ENCODE assay signal across 1 cellular context in the genomic region with DNA sequence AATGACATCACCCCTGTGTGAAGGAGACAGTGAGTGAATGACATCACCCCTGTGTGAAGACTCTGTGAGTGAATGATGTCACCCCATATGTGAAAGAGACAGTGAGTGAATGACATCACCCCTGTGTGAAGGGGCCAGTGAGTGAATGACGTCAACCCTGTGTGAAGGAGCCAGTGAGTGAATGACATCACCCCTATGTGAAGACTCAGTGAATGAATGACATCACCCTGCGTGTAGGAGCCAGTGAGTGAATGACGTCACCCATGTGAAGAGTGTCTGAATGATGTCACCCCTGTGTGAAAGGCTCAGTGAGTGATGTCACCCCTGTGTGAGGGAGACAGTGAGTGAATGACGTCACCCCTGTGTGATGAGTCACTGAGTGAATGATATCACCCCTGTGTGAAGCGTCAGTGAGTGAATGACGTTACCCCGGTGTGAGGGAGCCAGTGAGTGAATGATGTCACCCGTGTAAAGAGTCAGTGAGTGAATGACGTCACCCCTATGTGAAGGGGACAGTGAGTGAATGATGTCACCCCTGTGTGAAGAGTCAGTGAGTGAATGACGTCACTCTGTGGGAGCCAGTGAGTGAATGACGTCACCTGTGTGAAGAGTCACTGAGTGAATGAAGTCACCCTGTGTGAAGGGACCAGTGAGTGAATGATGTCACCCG.
TF ChIP-seq lines count a peak whose summit lies in the region.

No MANE protein-coding gene starts in this region.

TF ChIP-seq in HEK293, 187 proteins besides CTCF, POLR2A, EP300 and RAD21 (continued from another document and continues in another):
- no peak for TF ChIP-seq ZNF843 (tag by site-specific recombination; IDR thresholded peaks at IDR 0.05)
- TF ChIP-seq, protein P1, sequence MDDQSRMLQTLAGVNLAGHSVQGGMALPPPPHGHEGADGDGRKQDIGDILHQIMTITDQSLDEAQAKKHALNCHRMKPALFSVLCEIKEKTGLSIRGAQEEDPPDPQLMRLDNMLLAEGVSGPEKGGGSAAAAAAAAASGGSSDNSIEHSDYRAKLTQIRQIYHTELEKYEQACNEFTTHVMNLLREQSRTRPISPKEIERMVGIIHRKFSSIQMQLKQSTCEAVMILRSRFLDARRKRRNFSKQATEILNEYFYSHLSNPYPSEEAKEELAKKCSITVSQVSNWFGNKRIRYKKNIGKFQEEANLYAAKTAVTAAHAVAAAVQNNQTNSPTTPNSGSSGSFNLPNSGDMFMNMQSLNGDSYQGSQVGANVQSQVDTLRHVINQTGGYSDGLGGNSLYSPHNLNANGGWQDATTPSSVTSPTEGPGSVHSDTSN (CRISPR knock-in tag; IDR thresholded peaks at IDR 0.05) = no peak
- TF ChIP-seq ZNF629 (tag by site-specific recombination; IDR thresholded peaks at IDR 0.05) = peak; percentile 97
- TF ChIP-seq ZNF211 (tag by site-specific recombination; IDR thresholded peaks at IDR 0.05; ENCODE audit: low read depth) = no peak
- TF ChIP-seq, protein P2, sequence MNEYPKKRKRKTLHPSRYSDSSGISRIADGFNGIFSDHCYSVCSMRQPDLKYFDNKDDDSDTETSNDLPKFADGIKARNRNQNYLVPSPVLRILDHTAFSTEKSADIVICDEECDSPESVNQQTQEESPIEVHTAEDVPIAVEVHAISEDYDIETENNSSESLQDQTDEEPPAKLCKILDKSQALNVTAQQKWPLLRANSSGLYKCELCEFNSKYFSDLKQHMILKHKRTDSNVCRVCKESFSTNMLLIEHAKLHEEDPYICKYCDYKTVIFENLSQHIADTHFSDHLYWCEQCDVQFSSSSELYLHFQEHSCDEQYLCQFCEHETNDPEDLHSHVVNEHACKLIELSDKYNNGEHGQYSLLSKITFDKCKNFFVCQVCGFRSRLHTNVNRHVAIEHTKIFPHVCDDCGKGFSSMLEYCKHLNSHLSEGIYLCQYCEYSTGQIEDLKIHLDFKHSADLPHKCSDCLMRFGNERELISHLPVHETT (tag by site-specific recombination; IDR thresholded peaks at IDR 0.05) = peak; percentile 88
- 0 out of 2 replicates have a peak, but pooled peaks have one; percentile 23 for TF ChIP-seq YY2 (tag by site-specific recombination; IDR thresholded peaks at IDR 0.05)
- no peak; the same call in 1 of the 2 replicates for TF ChIP-seq ZNF571 (tag by site-specific recombination; IDR thresholded peaks at IDR 0.05)
- TF ChIP-seq, protein P3, sequence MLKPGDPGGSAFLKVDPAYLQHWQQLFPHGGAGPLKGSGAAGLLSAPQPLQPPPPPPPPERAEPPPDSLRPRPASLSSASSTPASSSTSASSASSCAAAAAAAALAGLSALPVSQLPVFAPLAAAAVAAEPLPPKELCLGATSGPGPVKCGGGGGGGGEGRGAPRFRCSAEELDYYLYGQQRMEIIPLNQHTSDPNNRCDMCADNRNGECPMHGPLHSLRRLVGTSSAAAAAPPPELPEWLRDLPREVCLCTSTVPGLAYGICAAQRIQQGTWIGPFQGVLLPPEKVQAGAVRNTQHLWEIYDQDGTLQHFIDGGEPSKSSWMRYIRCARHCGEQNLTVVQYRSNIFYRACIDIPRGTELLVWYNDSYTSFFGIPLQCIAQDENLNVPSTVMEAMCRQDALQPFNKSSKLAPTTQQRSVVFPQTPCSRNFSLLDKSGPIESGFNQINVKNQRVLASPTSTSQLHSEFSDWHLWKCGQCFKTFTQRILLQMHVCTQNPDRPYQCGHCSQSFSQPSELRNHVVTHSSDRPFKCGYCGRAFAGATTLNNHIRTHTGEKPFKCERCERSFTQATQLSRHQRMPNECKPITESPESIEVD (tag by site-specific recombination; IDR thresholded peaks at IDR 0.05) = no peak
- TF ChIP-seq ZNF76 (tag by site-specific recombination; IDR thresholded peaks at IDR 0.05; ENCODE audit: borderline replicate concordance, low read depth) = peak; percentile 57; the same call in 1 of the 2 replicates
- no peak for TF ChIP-seq GFI1B (tag by site-specific recombination; IDR thresholded peaks at IDR 0.05)
- TF ChIP-seq, protein P4, sequence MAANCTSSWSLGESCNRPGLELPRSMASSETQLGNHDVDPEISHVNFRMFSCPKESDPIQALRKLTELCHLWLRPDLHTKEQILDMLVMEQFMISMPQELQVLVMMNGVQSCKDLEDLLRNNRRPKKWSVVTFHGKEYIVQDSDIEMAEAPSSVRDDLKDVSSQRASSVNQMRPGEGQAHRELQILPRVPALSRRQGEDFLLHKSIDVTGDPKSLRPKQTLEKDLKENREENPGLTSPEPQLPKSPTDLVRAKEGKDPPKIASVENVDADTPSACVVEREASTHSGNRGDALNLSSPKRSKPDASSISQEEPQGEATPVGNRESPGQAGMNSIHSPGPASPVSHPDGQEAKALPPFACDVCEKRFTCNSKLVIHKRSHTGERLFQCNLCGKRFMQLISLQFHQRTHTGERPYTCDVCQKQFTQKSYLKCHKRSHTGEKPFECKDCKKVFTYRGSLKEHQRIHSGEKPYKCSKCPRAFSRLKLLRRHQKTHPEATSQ (tag by site-specific recombination; IDR thresholded peaks at IDR 0.05) = 0 out of 2 replicates have a peak, but pooled peaks have one; percentile 17
- no peak for TF ChIP-seq ZBTB8A (tag by site-specific recombination; IDR thresholded peaks at IDR 0.05)
- TF ChIP-seq, protein P5, sequence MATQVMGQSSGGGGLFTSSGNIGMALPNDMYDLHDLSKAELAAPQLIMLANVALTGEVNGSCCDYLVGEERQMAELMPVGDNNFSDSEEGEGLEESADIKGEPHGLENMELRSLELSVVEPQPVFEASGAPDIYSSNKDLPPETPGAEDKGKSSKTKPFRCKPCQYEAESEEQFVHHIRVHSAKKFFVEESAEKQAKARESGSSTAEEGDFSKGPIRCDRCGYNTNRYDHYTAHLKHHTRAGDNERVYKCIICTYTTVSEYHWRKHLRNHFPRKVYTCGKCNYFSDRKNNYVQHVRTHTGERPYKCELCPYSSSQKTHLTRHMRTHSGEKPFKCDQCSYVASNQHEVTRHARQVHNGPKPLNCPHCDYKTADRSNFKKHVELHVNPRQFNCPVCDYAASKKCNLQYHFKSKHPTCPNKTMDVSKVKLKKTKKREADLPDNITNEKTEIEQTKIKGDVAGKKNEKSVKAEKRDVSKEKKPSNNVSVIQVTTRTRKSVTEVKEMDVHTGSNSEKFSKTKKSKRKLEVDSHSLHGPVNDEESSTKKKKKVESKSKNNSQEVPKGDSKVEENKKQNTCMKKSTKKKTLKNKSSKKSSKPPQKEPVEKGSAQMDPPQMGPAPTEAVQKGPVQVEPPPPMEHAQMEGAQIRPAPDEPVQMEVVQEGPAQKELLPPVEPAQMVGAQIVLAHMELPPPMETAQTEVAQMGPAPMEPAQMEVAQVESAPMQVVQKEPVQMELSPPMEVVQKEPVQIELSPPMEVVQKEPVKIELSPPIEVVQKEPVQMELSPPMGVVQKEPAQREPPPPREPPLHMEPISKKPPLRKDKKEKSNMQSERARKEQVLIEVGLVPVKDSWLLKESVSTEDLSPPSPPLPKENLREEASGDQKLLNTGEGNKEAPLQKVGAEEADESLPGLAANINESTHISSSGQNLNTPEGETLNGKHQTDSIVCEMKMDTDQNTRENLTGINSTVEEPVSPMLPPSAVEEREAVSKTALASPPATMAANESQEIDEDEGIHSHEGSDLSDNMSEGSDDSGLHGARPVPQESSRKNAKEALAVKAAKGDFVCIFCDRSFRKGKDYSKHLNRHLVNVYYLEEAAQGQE (tag by site-specific recombination; IDR thresholded peaks at IDR 0.05) = no peak
- TF ChIP-seq ZNF626 (tag by site-specific recombination; IDR thresholded peaks at IDR 0.05) = no peak
- TF ChIP-seq ZNF701 (tag by site-specific recombination; IDR thresholded peaks at IDR 0.05) = no peak
- no peak; the same call in 1 of the 2 replicates for TF ChIP-seq ZNF658 (tag by site-specific recombination; IDR thresholded peaks at IDR 0.05)
- no peak for TF ChIP-seq ZNF654 (tag by site-specific recombination; IDR thresholded peaks at IDR 0.05; ENCODE audit: low read depth)
- TF ChIP-seq, protein P6, sequence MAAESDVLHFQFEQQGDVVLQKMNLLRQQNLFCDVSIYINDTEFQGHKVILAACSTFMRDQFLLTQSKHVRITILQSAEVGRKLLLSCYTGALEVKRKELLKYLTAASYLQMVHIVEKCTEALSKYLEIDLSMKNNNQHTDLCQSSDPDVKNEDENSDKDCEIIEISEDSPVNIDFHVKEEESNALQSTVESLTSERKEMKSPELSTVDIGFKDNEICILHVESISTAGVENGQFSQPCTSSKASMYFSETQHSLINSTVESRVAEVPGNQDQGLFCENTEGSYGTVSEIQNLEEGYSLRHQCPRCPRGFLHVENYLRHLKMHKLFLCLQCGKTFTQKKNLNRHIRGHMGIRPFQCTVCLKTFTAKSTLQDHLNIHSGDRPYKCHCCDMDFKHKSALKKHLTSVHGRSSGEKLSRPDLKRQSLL (tag by site-specific recombination; IDR thresholded peaks at IDR 0.05) = no peak
- TF ChIP-seq ZFP37 (tag by site-specific recombination; IDR thresholded peaks at IDR 0.05) = 0 out of 2 replicates have a peak, but pooled peaks have one; percentile 37
- no peak; the same call in 1 of the 2 replicates for TF ChIP-seq ZNF623 (tag by site-specific recombination; IDR thresholded peaks at IDR 0.05)
- TF ChIP-seq, protein P7, sequence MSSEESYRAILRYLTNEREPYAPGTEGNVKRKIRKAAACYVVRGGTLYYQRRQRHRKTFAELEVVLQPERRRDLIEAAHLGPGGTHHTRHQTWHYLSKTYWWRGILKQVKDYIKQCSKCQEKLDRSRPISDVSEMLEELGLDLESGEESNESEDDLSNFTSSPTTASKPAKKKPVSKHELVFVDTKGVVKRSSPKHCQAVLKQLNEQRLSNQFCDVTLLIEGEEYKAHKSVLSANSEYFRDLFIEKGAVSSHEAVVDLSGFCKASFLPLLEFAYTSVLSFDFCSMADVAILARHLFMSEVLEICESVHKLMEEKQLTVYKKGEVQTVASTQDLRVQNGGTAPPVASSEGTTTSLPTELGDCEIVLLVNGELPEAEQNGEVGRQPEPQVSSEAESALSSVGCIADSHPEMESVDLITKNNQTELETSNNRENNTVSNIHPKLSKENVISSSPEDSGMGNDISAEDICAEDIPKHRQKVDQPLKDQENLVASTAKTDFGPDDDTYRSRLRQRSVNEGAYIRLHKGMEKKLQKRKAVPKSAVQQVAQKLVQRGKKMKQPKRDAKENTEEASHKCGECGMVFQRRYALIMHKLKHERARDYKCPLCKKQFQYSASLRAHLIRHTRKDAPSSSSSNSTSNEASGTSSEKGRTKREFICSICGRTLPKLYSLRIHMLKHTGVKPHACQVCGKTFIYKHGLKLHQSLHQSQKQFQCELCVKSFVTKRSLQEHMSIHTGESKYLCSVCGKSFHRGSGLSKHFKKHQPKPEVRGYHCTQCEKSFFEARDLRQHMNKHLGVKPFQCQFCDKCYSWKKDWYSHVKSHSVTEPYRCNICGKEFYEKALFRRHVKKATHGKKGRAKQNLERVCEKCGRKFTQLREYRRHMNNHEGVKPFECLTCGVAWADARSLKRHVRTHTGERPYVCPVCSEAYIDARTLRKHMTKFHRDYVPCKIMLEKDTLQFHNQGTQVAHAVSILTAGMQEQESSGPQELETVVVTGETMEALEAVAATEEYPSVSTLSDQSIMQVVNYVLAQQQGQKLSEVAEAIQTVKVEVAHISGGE (tag by site-specific recombination; conservative IDR thresholded peaks at IDR 0.05; ENCODE audit: low read depth) = no peak
- TF ChIP-seq ZNF248 (tag by site-specific recombination; IDR thresholded peaks at IDR 0.05) = peak; percentile 61; the same call in 1 of the 2 replicates
- TF ChIP-seq, protein P8, sequence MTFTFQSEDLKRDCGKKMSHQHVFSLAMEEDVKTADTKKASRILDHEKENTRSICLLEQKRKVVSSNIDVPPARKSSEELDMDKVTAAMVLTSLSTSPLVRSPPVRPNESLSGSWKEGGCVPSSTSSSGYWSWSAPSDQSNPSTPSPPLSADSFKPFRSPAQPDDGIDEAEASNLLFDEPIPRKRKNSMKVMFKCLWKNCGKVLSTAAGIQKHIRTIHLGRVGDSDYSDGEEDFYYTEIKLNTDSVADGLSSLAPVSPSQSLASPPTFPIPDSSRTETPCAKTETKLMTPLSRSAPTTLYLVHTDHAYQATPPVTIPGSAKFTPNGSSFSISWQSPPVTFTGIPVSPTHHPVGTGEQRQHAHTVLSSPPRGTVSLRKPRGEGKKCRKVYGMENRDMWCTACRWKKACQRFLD (tag by site-specific recombination; IDR thresholded peaks at IDR 0.05) = no peak
- TF ChIP-seq ZNF223 (tag by site-specific recombination; IDR thresholded peaks at IDR 0.05) = no peak
- no peak for TF ChIP-seq BCL11B (tag by site-specific recombination; IDR thresholded peaks at IDR 0.05; ENCODE audit: low read depth)
- no peak for TF ChIP-seq ZNF23 (tag by site-specific recombination; IDR thresholded peaks at IDR 0.05; ENCODE audit: borderline replicate concordance)
- TF ChIP-seq, protein P9, sequence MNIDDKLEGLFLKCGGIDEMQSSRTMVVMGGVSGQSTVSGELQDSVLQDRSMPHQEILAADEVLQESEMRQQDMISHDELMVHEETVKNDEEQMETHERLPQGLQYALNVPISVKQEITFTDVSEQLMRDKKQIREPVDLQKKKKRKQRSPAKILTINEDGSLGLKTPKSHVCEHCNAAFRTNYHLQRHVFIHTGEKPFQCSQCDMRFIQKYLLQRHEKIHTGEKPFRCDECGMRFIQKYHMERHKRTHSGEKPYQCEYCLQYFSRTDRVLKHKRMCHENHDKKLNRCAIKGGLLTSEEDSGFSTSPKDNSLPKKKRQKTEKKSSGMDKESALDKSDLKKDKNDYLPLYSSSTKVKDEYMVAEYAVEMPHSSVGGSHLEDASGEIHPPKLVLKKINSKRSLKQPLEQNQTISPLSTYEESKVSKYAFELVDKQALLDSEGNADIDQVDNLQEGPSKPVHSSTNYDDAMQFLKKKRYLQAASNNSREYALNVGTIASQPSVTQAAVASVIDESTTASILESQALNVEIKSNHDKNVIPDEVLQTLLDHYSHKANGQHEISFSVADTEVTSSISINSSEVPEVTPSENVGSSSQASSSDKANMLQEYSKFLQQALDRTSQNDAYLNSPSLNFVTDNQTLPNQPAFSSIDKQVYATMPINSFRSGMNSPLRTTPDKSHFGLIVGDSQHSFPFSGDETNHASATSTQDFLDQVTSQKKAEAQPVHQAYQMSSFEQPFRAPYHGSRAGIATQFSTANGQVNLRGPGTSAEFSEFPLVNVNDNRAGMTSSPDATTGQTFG (tag by site-specific recombination; IDR thresholded peaks at IDR 0.05; ENCODE audit: borderline replicate concordance) = peak; percentile 92
- TF ChIP-seq ZNF621 (tag by site-specific recombination; IDR thresholded peaks at IDR 0.05) = peak; percentile 80; the same call in 1 of the 2 replicates
- TF ChIP-seq, protein P10, sequence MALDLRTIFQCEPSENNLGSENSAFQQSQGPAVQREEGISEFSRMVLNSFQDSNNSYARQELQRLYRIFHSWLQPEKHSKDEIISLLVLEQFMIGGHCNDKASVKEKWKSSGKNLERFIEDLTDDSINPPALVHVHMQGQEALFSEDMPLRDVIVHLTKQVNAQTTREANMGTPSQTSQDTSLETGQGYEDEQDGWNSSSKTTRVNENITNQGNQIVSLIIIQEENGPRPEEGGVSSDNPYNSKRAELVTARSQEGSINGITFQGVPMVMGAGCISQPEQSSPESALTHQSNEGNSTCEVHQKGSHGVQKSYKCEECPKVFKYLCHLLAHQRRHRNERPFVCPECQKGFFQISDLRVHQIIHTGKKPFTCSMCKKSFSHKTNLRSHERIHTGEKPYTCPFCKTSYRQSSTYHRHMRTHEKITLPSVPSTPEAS (tag by site-specific recombination; IDR thresholded peaks at IDR 0.05) = no peak
- no peak for TF ChIP-seq RBAK (tag by site-specific recombination; IDR thresholded peaks at IDR 0.05)
- peak; percentile 3; the same call in 1 of the 2 replicates for TF ChIP-seq KLF8 (tag by site-specific recombination; IDR thresholded peaks at IDR 0.05)
- TF ChIP-seq ZNF169 (tag by site-specific recombination; IDR thresholded peaks at IDR 0.05) = peak; percentile 89
- peak; percentile 97 for TF ChIP-seq SETDB1 (IDR thresholded peaks at IDR 0.05; ENCODE audit: insufficient read length, low read length)
- no peak for TF ChIP-seq SCRT2 (tag by site-specific recombination; IDR thresholded peaks at IDR 0.05)
- TF ChIP-seq ZNF558 (tag by site-specific recombination; IDR thresholded peaks at IDR 0.05) = no peak
